In the genomic region with DNA sequence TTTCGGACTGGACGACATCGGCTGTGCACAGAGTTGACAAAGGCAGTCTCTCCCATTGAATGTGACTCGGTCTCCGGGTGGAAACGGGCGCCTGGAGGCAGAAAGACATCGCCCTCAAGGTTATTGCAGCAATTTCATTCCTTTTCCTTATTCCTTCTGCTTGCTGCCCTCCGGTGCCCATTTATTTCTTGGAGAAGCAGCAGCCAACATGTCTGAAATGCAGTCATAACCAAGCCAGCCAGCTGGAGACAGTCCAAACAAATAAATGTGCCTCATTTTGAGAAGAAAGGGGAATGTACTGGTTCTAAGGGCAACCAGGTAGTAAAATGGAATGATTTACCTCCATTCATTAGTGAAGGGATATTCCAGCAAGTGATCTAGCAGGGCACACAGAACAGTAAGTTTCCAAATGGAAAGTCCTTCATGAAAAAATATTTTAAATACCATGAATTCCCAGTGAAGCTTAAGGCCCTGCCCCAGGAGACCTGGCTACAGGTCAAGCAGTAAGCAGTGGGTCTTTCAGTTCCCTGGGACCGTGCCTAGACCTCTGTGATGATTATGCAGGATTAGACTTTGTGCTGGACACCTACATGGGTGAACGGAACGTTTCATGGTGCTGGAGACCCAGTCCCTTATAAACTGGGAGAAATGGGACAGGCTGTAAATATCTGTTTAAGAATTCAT, we compare ENCODE assay signal across 23 cellular contexts.
DNase-seq lines count a peak whose midpoint lies in the region; ATAC-seq and TF ChIP-seq lines count a peak whose summit lies in the region.
"Had no signal": no experiment of that assay in that cellular context is flagged by ENCODE, and none has a peak within 500 bp of the region (broad histone marks: within the 10 kb centered on the region; RNA-seq: fewer than 3 reads in every experiment).

No MANE protein-coding gene starts in this region.

- H3K27ac Mint-ChIP-seq in mesothelial cell of epicardium, result peak overlapping the region; percentile 14
- H3K27ac Mint-ChIP-seq: CD4-positive, CD25-positive, alpha-beta regulatory T cell had no signal

- TF ChIP-seq CTCF in right atrium auricular region (IDR thresholded peaks at IDR 0.05), result no peak
- no peak for TF ChIP-seq CTCF in mesothelial cell of epicardium (IDR thresholded peaks at IDR 0.05; ENCODE audit: unreplicated experiment)
- no peak for TF ChIP-seq CTCF in upper lobe of right lung (IDR thresholded peaks at IDR 0.05)

- no peaks in the 10 kb centered on the region for H3K9me3 Mint-ChIP-seq in mesothelial cell of epicardium
- H3K9me3 Mint-ChIP-seq: neural crest cell had no signal

- H3K27me3 ChIP-seq in right cardiac atrium (ENCODE audit: control insufficient read depth, insufficient read depth) (no peaks in the 10 kb centered on the region), right atrium auricular region (no peaks in the 10 kb centered on the region), upper lobe of right lung (no peaks in the 10 kb centered on the region)
- H3K27me3 ChIP-seq: ascending aorta, gastroesophageal sphincter, right lobe of liver, stomach, uterus had no signal

- H3K9me3 ChIP-seq in right cardiac atrium (ENCODE audit: control insufficient read depth, low read length) (no peaks in the 10 kb centered on the region), right atrium auricular region (no peaks in the 10 kb centered on the region), upper lobe of right lung (no peaks in the 10 kb centered on the region)
- H3K9me3 ChIP-seq: ascending aorta, gastroesophageal sphincter, HAP-1, right lobe of liver, stomach, uterus had no signal

- peaks cover 8% of the 10 kb centered on the region for H3K4me1 ChIP-seq in right cardiac atrium (ENCODE audit: control insufficient read depth, insufficient read depth, low read length)
- peaks cover 0 to 47% of the 10 kb centered on the region in 2 donors for H3K4me1 ChIP-seq in right atrium auricular region
- peaks cover 10% of the 10 kb centered on the region for H3K4me1 ChIP-seq in upper lobe of right lung
- H3K4me1 ChIP-seq: HAP-1, uterus had no signal

- intact Hi-C loops in right cardiac atrium (cut with DNase I), result no loop called here
- intact Hi-C loops in upper lobe of right lung (cut with DNase I), result no loop called here

- H3K36me3 Mint-ChIP-seq in mesothelial cell of epicardium, result no peaks in the 10 kb centered on the region

- ATAC-seq in right cardiac atrium, result no peak
- peak; percentile 69 for ATAC-seq in upper lobe of right lung
- no peak for ATAC-seq in HG02852 (IDR thresholded peaks at IDR 0.05; ENCODE audit: unreplicated experiment)
- ATAC-seq: gastroesophageal sphincter had no signal

- H3K27ac ChIP-seq in right cardiac atrium (ENCODE audit: low read length) (peak overlapping the region; percentile 15), right atrium auricular region (no peak overlapping the region), upper lobe of right lung (no peak overlapping the region)
- H3K27ac ChIP-seq: ascending aorta, KMS-11, SK-N-MC, stomach, uterus had no signal

- H3K4me1 Mint-ChIP-seq in mesothelial cell of epicardium, result peaks cover 10% of the 10 kb centered on the region
- H3K4me1 Mint-ChIP-seq: CD4-positive, CD25-positive, alpha-beta regulatory T cell had no signal

- H3K4me3 Mint-ChIP-seq in mesothelial cell of epicardium, result no peak overlapping the region
- H3K4me3 Mint-ChIP-seq: CD4-positive, CD25-positive, alpha-beta regulatory T cell; neural crest cell had no signal

- H3K36me3 ChIP-seq in right atrium auricular region (peaks cover 29% of the 10 kb centered on the region), upper lobe of right lung (no peaks in the 10 kb centered on the region)
- H3K36me3 ChIP-seq: ascending aorta, HAP-1, stomach, uterus had no signal

- H3K4me3 ChIP-seq in right cardiac atrium (ENCODE audit: low read length) (no peak overlapping the region), right atrium auricular region (no peak overlapping the region), upper lobe of right lung (no peak overlapping the region)
- H3K4me3 ChIP-seq: ascending aorta, gastroesophageal sphincter, HAP-1, right lobe of liver, SK-N-MC, stomach, uterus had no signal

- 82% methylated on average over 12 of the region's 12 CpGs for WGBS in right cardiac atrium

- H3K27me3 Mint-ChIP-seq in mesothelial cell of epicardium (ENCODE audit: low read depth), result no peaks in the 10 kb centered on the region
- H3K27me3 Mint-ChIP-seq: CD4-positive, CD25-positive, alpha-beta regulatory T cell had no signal

- DNase-seq in right cardiac atrium, result no peak
- DNase-seq in right atrium auricular region (ENCODE audit: low spot score), result no peak
- peak; percentile 71 for DNase-seq in cerebellum (ENCODE audit: low spot score)
- no peak for DNase-seq in mesothelial cell of epicardium (ENCODE audit: low spot score in 2 of 2, unreplicated experiment in 2 of 2)
- no peak for DNase-seq in upper lobe of right lung
- DNase-seq in NCI-H524 (lab: John Stamatoyannopoulos, UW), result no peak
- no peak for DNase-seq in stimulated activated CD4-positive, alpha-beta T cell treated with anti-CD3 and anti-CD28 coated beads, Interleukin-4, amount 100 ng/mL, for 4 hours
- DNase-seq: CD4-positive, CD25-positive, alpha-beta regulatory T cell; cortex of kidney; DND-41; NCI-H1417 treated with DMSO at 0.1 percent for 48 hours; NCI-H510A; OCI-M1; right lobe of liver; stomach had no signal
